Comparison of ENCODE assay signal across 19 cellular contexts in genomic region chr4:30835044-30835443, GRCh38.
"Had no signal": no experiment of that assay in that cellular context is flagged by ENCODE, and none has a peak within 500 bp of the region (broad histone marks: within the 10 kb centered on the region; RNA-seq: fewer than 3 reads in every experiment).

No MANE protein-coding gene starts in this region.

- H3K9me3 ChIP-seq: mucosa of descending colon, prostate gland, sigmoid colon, thoracic aorta, tibial nerve, upper lobe of right lung, uterus had no signal

- H3K4me1 Mint-ChIP-seq: naive B cell; stimulated activated memory B cell treated with anti-CD40 and anti-IgM and Interleukin-4, amounts not matched to agents 10 μg/mL and 1 μg/mL and 100 μg/mL, for 72 hours had no signal

- H3K27me3 ChIP-seq: sigmoid colon, tibial nerve, upper lobe of right lung, uterus had no signal

- H3K27me3 Mint-ChIP-seq: effector memory CD8-positive, alpha-beta T cell; naive B cell; natural killer cell treated with Interleukin-12 subunit alpha and Interleukin-12 subunit beta and Interleukin-15 and Interleukin-18, amount 100 ng/mL, for 72 hours; stimulated activated memory B cell treated with anti-CD40 and anti-IgM and Interleukin-4, amounts not matched to agents 10 μg/mL and 1 μg/mL and 100 μg/mL, for 72 hours had no signal

- H3K36me3 ChIP-seq: prostate gland, sigmoid colon, thoracic aorta, tibial nerve, upper lobe of right lung, uterus had no signal

- H3K9me3 Mint-ChIP-seq: mesothelial cell of epicardium, neural crest cell had no signal

- FAIRE-seq: keratinocyte had no signal

- H3K4me1 ChIP-seq: prostate gland, tibial nerve, upper lobe of right lung, uterus had no signal

- H3K27ac Mint-ChIP-seq: effector memory CD8-positive, alpha-beta T cell; mesothelial cell of epicardium; naive B cell; natural killer cell treated with Interleukin-12 subunit alpha and Interleukin-12 subunit beta and Interleukin-15 and Interleukin-18, amount 100 ng/mL, for 72 hours; stimulated activated memory B cell treated with anti-CD40 and anti-IgM and Interleukin-4, amounts not matched to agents 10 μg/mL and 1 μg/mL and 100 μg/mL, for 72 hours had no signal

- H3K4me3 ChIP-seq: mucosa of descending colon, prostate gland, sigmoid colon, thoracic aorta, tibial nerve, upper lobe of right lung, uterus had no signal

- ATAC-seq: effector memory CD8-positive, alpha-beta T cell; mucosa of descending colon; natural killer cell treated with Interleukin-12 subunit alpha and Interleukin-12 subunit beta and Interleukin-15 and Interleukin-18, amount 100 ng/mL, for 72 hours; right cardiac atrium; stimulated activated memory B cell treated with anti-CD40 and anti-IgM and Interleukin-4, amounts not matched to agents 10 μg/mL and 1 μg/mL and 100 μg/mL, for 72 hours; stimulated activated naive CD8-positive, alpha-beta T cell treated with anti-CD3 and anti-CD28 coated beads, Interleukin-15, Interleukin-2, amounts not matched to agents 100 U/mL and 50 U/mL, for 24 hours; upper lobe of right lung had no signal

- DNase-seq: cortex of kidney; effector memory CD8-positive, alpha-beta T cell; mesenchymal stem cell; mucosa of descending colon; naive B cell; right cardiac atrium; sigmoid colon; stimulated activated CD4-positive, alpha-beta T cell treated with anti-CD3 and anti-CD28 coated beads, Interleukin-4, amount 100 ng/mL, for 4 hours; stimulated activated naive CD8-positive, alpha-beta T cell treated with anti-CD3 and anti-CD28 coated beads, Interleukin-15, Interleukin-2, amounts not matched to agents 100 U/mL and 50 U/mL, for 24 hours; upper lobe of right lung; uterus had no signal

- H3K27ac ChIP-seq: prostate gland, tibial nerve, upper lobe of right lung, uterus had no signal

- H3K36me3 Mint-ChIP-seq: mesothelial cell of epicardium; naive B cell; stimulated activated memory B cell treated with anti-CD40 and anti-IgM and Interleukin-4, amounts not matched to agents 10 μg/mL and 1 μg/mL and 100 μg/mL, for 72 hours had no signal

- H3K4me3 Mint-ChIP-seq: effector memory CD8-positive, alpha-beta T cell; mesothelial cell of epicardium; naive B cell; natural killer cell treated with Interleukin-12 subunit alpha and Interleukin-12 subunit beta and Interleukin-15 and Interleukin-18, amount 100 ng/mL, for 72 hours; neural crest cell; stimulated activated memory B cell treated with anti-CD40 and anti-IgM and Interleukin-4, amounts not matched to agents 10 μg/mL and 1 μg/mL and 100 μg/mL, for 72 hours had no signal
